8 cellular contexts compared by ENCODE assay signal in the genomic region with DNA sequence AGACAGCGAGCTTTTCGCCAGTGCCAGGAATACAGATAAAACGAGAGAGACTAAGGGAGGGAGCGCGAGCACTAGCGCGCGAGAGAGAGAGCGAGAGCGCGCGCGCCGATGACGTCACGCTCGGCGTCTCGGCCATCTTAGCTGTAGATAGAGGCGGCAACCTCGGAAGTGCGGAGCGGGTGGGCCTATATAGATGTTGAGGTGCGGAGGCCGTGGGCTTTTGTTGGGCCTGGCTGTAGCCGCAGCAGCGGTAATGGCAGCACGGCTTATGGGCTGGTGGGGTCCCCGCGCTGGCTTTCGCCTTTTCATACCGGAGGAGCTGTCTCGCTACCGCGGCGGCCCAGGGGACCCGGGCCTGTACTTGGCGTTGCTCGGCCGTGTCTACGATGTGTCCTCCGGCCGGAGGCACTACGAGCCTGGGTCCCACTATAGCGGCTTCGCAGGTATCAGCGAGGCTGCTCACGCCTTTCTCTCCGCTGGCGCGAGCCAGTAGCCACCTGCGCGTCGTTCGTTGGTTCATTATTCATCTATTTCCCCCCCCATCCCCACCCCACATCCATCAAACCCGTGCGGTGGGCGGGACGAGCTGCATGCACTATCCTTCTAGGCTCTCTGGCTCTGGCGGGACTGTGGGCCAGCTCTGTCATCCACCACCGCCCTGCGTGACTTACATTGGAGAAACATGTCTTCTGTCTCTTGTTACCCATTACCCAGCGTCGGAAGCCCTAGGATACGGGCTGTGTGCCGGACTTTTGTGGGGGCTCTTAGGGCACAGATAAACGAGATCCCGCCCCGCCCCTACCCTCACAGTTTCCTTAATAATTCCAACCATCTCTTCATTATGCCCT. TPM values are rescaled to one million over a fixed set of nuclear protein-coding genes. Genes with fewer than 3 reads are reported as not detected.
DNase-seq lines count a peak whose midpoint lies in the region; ATAC-seq and TF ChIP-seq lines count a peak whose summit lies in the region.

No MANE protein-coding gene starts in this region.

- DNase-seq in GM13976 (ENCODE audit: low spot score) (peak; percentile 93), NCI-H1694 (lab: John Stamatoyannopoulos, UW) (peak; percentile 93), T-helper 17 cell (peak; percentile 83 to 86 (median 83)), amygdala (lab: John Stamatoyannopoulos, UW) (peak; percentile 32 to 93 (median 77)), left ventricle myocardium superior (peak; percentile 96), progenitor cell of endocrine pancreas (ENCODE audit: low spot score, unreplicated experiment) (peak; percentile 75), upper lobe of right lung (peak; percentile 95)

- peaks cover 39% of the 10 kb centered on the region for H3K4me1 Mint-ChIP-seq in T-helper 17 cell
- peaks cover 19% of the 10 kb centered on the region for H3K4me1 Mint-ChIP-seq in progenitor cell of endocrine pancreas (ENCODE audit: low read depth)

- no peaks in the 10 kb centered on the region for H3K27me3 ChIP-seq in upper lobe of right lung

- peak overlapping the region; percentile 98 for H3K4me3 Mint-ChIP-seq in T-helper 17 cell
- H3K4me3 Mint-ChIP-seq in progenitor cell of endocrine pancreas (ENCODE audit: low read depth) = peak overlapping the region; percentile 99

- in situ Hi-C loops in GM13976 (cut with MboI; ENCODE audit: low sequenced_read_pairs, unreplicated experiment) = no loop called here

- TF ChIP-seq CTCF in GM13976 (IDR thresholded peaks at IDR 0.05; ENCODE audit: borderline replicate concordance, control extremely low read depth, extremely low read depth, insufficient read depth, missing control alignments) (no peak), progenitor cell of endocrine pancreas (IDR thresholded peaks at IDR 0.05; ENCODE audit: unreplicated experiment) (no peak), upper lobe of right lung (IDR thresholded peaks at IDR 0.05) (no peak)

- intact Hi-C loops in left ventricle myocardium superior (cut with micrococcal nuclease) (no loop called here), upper lobe of right lung (cut with DNase I) (no loop called here)

- peaks cover 8% of the 10 kb centered on the region for H3K36me3 ChIP-seq in upper lobe of right lung

- H3K36me3 Mint-ChIP-seq in T-helper 17 cell (ENCODE audit: low read depth) = peaks cover 4% of the 10 kb centered on the region
- no peaks in the 10 kb centered on the region for H3K36me3 Mint-ChIP-seq in progenitor cell of endocrine pancreas (ENCODE audit: insufficient read depth)

- ATAC-seq in HG02852 (IDR thresholded peaks at IDR 0.05; ENCODE audit: unreplicated experiment) (peak; percentile 56), T-helper 17 cell (peak; percentile 74), left ventricle myocardium superior (peak; percentile 93), upper lobe of right lung (peak; percentile 87)

- H3K9me3 Mint-ChIP-seq in progenitor cell of endocrine pancreas (ENCODE audit: low read depth) = no peaks in the 10 kb centered on the region

- peaks cover 34% of the 10 kb centered on the region for H3K4me1 ChIP-seq in upper lobe of right lung

- H3K9me3 ChIP-seq in T-helper 17 cell (ENCODE audit: control insufficient read depth, low read length, poor library complexity, severe bottlenecking) = no peaks in the 10 kb centered on the region
- H3K9me3 ChIP-seq in upper lobe of right lung = no peaks in the 10 kb centered on the region

- H3K27me3 Mint-ChIP-seq in T-helper 17 cell (no peaks in the 10 kb centered on the region), progenitor cell of endocrine pancreas (no peaks in the 10 kb centered on the region)

- H3K27ac Mint-ChIP-seq in T-helper 17 cell (peak overlapping the region; percentile 100), progenitor cell of endocrine pancreas (peak overlapping the region; percentile 100)

- H3K27ac ChIP-seq in upper lobe of right lung = peak overlapping the region; percentile 99

- peak overlapping the region; percentile 88 for H3K4me3 ChIP-seq in upper lobe of right lung

RNA-seq across cellular contexts. Expression of a gene that starts 0.8 kb away (rescaled TPM):
- total RNA-seq in T-helper 17 cell (1 to 10 TPM; 7.8 to 8.2 TPM), left ventricle myocardium superior (6.8 TPM), progenitor cell of endocrine pancreas (10.7 and 13.0 TPM in 2 replicates), upper lobe of right lung (12.5 TPM)

RNA-seq across cellular contexts. Expression of a gene that starts 1.0 kb away (rescaled TPM):
- total RNA-seq in T-helper 17 cell (100 to 1,000 TPM; 117 to 123 TPM), left ventricle myocardium superior (33.5 TPM), progenitor cell of endocrine pancreas (36.4 and 39.2 TPM in 2 replicates), upper lobe of right lung (50.9 TPM)

Comparison
In these comparisons a context has a peak if more than half of its experiments do, and no peak if none do; other contexts are left out.
1. Peak in every context shown above with its lines: DNase-seq, ATAC-seq, H3K4me3 ChIP-seq and H3K27ac ChIP-seq.